ENCODE assay signal across 2 cellular contexts in the genomic region with DNA sequence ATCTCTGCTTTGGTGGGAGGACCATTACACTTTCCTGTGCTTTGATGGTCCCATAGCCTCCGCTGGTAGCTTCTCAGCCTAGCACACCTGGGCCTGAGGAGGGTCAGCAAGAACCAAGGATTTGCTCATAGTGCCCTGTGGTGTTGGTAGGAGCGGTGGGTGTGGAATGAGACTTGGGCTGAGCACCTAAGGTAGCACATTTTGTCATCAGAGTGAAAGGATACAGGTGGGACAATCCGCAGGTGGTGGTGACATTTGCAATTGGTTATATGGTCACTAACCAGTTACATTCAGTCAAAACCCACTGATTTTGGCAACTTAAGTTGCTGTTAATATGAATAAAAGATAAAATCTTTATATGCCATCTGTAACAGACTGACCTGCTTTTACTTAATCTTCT.
TF ChIP-seq lines count a peak whose summit lies in the region.

No MANE protein-coding gene starts in this region.

TF ChIP-seq in HepG2, 621 proteins besides CTCF, POLR2A, EP300 and RAD21:
- TF ChIP-seq SMARCC2 (IDR thresholded peaks at IDR 0.05) (no peak), ZNF619 (CRISPR knock-in tag; IDR thresholded peaks at IDR 0.05) (no peak)
- TF ChIP-seq, protein P1, sequence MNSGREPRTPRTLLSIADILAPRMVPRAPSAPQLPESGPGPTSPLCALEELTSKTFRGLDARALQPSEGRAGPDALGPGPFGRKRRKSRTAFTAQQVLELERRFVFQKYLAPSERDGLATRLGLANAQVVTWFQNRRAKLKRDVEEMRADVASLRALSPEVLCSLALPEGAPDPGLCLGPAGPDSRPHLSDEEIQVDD (CRISPR knock-in tag; IDR thresholded peaks at IDR 0.05; ENCODE audit: borderline replicate concordance): no peak
TF ChIP-seq in HepG2: peak in this region for 0.

TF ChIP-seq in HEK293, 187 proteins besides CTCF, POLR2A, EP300 and RAD21:
- TF ChIP-seq SCRT1 (tag by site-specific recombination; IDR thresholded peaks at IDR 0.05; ENCODE audit: borderline replicate concordance) (peak; percentile 51; the same call in 1 of the 2 replicates), ZNF223 (tag by site-specific recombination; IDR thresholded peaks at IDR 0.05) (no peak), SCRT2 (tag by site-specific recombination; IDR thresholded peaks at IDR 0.05) (peak; percentile 62)
